In genomic region chr5:90803376-90803775, GRCh38 we compare ENCODE assay signal across 13 cellular contexts.
"Had no signal": no experiment of that assay in that cellular context is flagged by ENCODE, and none has a peak within 500 bp of the region (broad histone marks: within the 10 kb centered on the region; RNA-seq: fewer than 3 reads in every experiment).

No MANE protein-coding gene starts in this region.

- H3K27me3 ChIP-seq: body of pancreas, transverse colon had no signal

- H3K4me1 ChIP-seq: body of pancreas, transverse colon had no signal

- H3K4me3 ChIP-seq: body of pancreas, transverse colon had no signal

- H3K36me3 Mint-ChIP-seq: activated naive CD4-positive, alpha-beta T cell treated with anti-CD3 and anti-CD28 coated beads, Interleukin-2, amount 50 U/mL, for 24 hours; naive thymus-derived CD4-positive, alpha-beta T cell had no signal

- H3K36me3 ChIP-seq: transverse colon had no signal

- H3K9me3 ChIP-seq: body of pancreas, transverse colon had no signal

- H3K9me3 Mint-ChIP-seq: central memory CD8-positive, alpha-beta T cell had no signal

- H3K4me1 Mint-ChIP-seq: activated naive CD4-positive, alpha-beta T cell treated with anti-CD3 and anti-CD28 coated beads, Interleukin-2, amount 50 U/mL, for 24 hours; central memory CD8-positive, alpha-beta T cell; naive thymus-derived CD4-positive, alpha-beta T cell; stimulated activated naive B cell treated with anti-CD40 and anti-IgM and Interleukin-4, amounts not matched to agents 10 μg/mL and 1 μg/mL and 100 μg/mL, for 72 hours had no signal

- H3K27ac ChIP-seq: body of pancreas, transverse colon had no signal

- H3K27me3 Mint-ChIP-seq: progenitor cell of endocrine pancreas had no signal

- H3K27ac Mint-ChIP-seq: activated naive CD4-positive, alpha-beta T cell treated with anti-CD3 and anti-CD28 coated beads, Interleukin-2, amount 50 U/mL, for 24 hours; naive thymus-derived CD4-positive, alpha-beta T cell; progenitor cell of endocrine pancreas had no signal

- H3K4me3 Mint-ChIP-seq: activated naive CD4-positive, alpha-beta T cell treated with anti-CD3 and anti-CD28 coated beads, Interleukin-2, amount 50 U/mL, for 24 hours; central memory CD8-positive, alpha-beta T cell; naive thymus-derived CD4-positive, alpha-beta T cell; stimulated activated naive B cell treated with anti-CD40 and anti-IgM and Interleukin-4, amounts not matched to agents 10 μg/mL and 1 μg/mL and 100 μg/mL, for 72 hours had no signal

- DNase-seq: activated CD4-positive, alpha-beta T cell treated with anti-CD3 and anti-CD28 coated beads, Interleukin-2, amount 50 U/mL, for 4 hours; activated CD4-positive, CD25-positive, alpha-beta regulatory T cell treated with anti-CD3 and anti-CD28 coated beads, Interleukin-2, amount 50 U/mL, for 72 hours; activated T-cell treated with anti-CD3 and anti-CD28 coated beads, Interleukin-2, amount 50 U/mL, for 1 hour; effector memory CD4-positive, alpha-beta T cell; hippocampal formation; stimulated activated naive B cell treated with anti-CD40 and anti-IgM and Interleukin-4, amounts not matched to agents 10 μg/mL and 1 μg/mL and 100 μg/mL, for 72 hours; substantia nigra had no signal
